In genomic region chr19:58097349-58097748, GRCh38 we compare ENCODE assay signal across 9 cellular contexts. TPM values are rescaled to one million over a fixed set of nuclear protein-coding genes. Genes with fewer than 3 reads are reported as not detected.
DNase-seq lines count a peak whose midpoint lies in the region; ATAC-seq and TF ChIP-seq lines count a peak whose summit lies in the region.
"Had no signal": no experiment of that assay in that cellular context is flagged by ENCODE, and none has a peak within 500 bp of the region (broad histone marks: within the 10 kb centered on the region; RNA-seq: fewer than 3 reads in every experiment).

No MANE protein-coding gene starts in this region.

- H3K4me3 Mint-ChIP-seq in effector memory CD8-positive, alpha-beta T cell, result peak overlapping the region; percentile 84 to 89
- H3K4me3 Mint-ChIP-seq in nephron progenitor cell, result peak overlapping the region; percentile 92

- H2AFZ ChIP-seq in ACC112 (ENCODE audit: low read length, unreplicated experiment), result no peak overlapping the region

- H3K4me1 Mint-ChIP-seq in effector memory CD8-positive, alpha-beta T cell (ENCODE audit: low read depth in 2 of 2), result peaks cover 10 to 17% of the 10 kb centered on the region in 2 donors
- H3K4me1 Mint-ChIP-seq in nephron progenitor cell, result peaks cover 8% of the 10 kb centered on the region

- H3K27me3 ChIP-seq in ACC112 (ENCODE audit: insufficient read depth, low read length) (no peaks in the 10 kb centered on the region), HUES64 (ENCODE audit: insufficient read depth, low read length) (no peaks in the 10 kb centered on the region)

- H3K79me2 ChIP-seq in ACC112 (ENCODE audit: control insufficient read depth, insufficient read depth, low read length, unreplicated experiment), result peaks cover 12% of the 10 kb centered on the region

- WGBS in HUES64, result 66% methylated on average over 7 of the region's 8 CpGs

- no peak for ATAC-seq in effector memory CD8-positive, alpha-beta T cell (replicated peaks)
- ATAC-seq in GM21360 (IDR thresholded peaks at IDR 0.05; ENCODE audit: unreplicated experiment) (no peak), HG02571 (IDR thresholded peaks at IDR 0.05; ENCODE audit: unreplicated experiment) (no peak)

- H3K4me1 ChIP-seq in ACC112 (ENCODE audit: control insufficient read depth, insufficient read depth, low read length, unreplicated experiment), result no peaks in the 10 kb centered on the region
- peaks cover 5% of the 10 kb centered on the region; the same call in 1 of the 2 replicates for H3K4me1 ChIP-seq in HUES64 (ENCODE audit: insufficient read depth, low read length)
- H3K4me1 ChIP-seq: HAP-1 had no signal

- peaks cover 41% of the 10 kb centered on the region for H3K36me3 Mint-ChIP-seq in effector memory CD8-positive, alpha-beta T cell (ENCODE audit: insufficient read depth)
- peaks cover 54% of the 10 kb centered on the region for H3K36me3 Mint-ChIP-seq in nephron progenitor cell (ENCODE audit: low read depth)

- H3K27ac ChIP-seq in ACC112 (ENCODE audit: low read depth, low read length), result peak overlapping the region; percentile 91; the same call in 1 of the 2 replicates
- H3K27ac ChIP-seq in HUES64 (ENCODE audit: low read depth, low read length), result no peak overlapping the region; the same call in 1 of the 2 replicates

- H3K4me3 ChIP-seq in ACC112 (ENCODE audit: low read depth, low read length) (peak overlapping the region; percentile 93), HUES64 (ENCODE audit: low read length) (peak overlapping the region; percentile 99)

- peak overlapping the region; percentile 57; the same call in 1 of the 2 replicates for H3K9ac ChIP-seq in HUES64 (ENCODE audit: low read depth, low read length)

- peak overlapping the region; percentile 99 to 100 for H3K27ac Mint-ChIP-seq in effector memory CD8-positive, alpha-beta T cell
- peak overlapping the region; percentile 57 for H3K27ac Mint-ChIP-seq in nephron progenitor cell

- H3K9me3 Mint-ChIP-seq in effector memory CD8-positive, alpha-beta T cell, result peaks cover 8 to 16% of the 10 kb centered on the region in 2 donors
- H3K9me3 Mint-ChIP-seq in nephron progenitor cell, result peaks cover 84% of the 10 kb centered on the region

- DNase-seq in effector memory CD8-positive, alpha-beta T cell, result no peak
- DNase-seq in nephron progenitor cell (no peak), putamen (ENCODE audit: low spot score) (no peak), NCI-H1105 treated with DMSO at 0.1 percent for 48 hours (lab: John Stamatoyannopoulos, UW) (no peak)

- no peaks in the 10 kb centered on the region for H3K27me3 Mint-ChIP-seq in effector memory CD8-positive, alpha-beta T cell
- H3K27me3 Mint-ChIP-seq in nephron progenitor cell (ENCODE audit: low read depth, poor library complexity), result peaks cover 8% of the 10 kb centered on the region

- H3K9me3 ChIP-seq in HUES64 (ENCODE audit: insufficient read depth, low read depth, low read length), result peaks cover 7% of the 10 kb centered on the region

- H3K36me3 ChIP-seq in ACC112 (ENCODE audit: insufficient read depth, low read length), result peaks cover 8% of the 10 kb centered on the region; the same call in 1 of the 2 replicates
- no peaks in the 10 kb centered on the region for H3K36me3 ChIP-seq in HUES64 (ENCODE audit: insufficient read depth, low read length)
- H3K36me3 ChIP-seq: HAP-1 had no signal

- TF ChIP-seq CTCF in nephron progenitor cell (IDR thresholded peaks at IDR 0.05), result no peak

RNA-seq across cellular contexts. Expression of gene ZSCAN18, which starts 0.7 kb away (rescaled TPM):
- polyA plus RNA-seq in HUES64 (2013, experiment 1 of 2), result 23.3 TPM
- polyA plus RNA-seq in HUES64 (2013, experiment 2 of 2), result 30.9 TPM

RNA-seq across cellular contexts. Expression of gene ZNF135, which starts 38.3 kb away (rescaled TPM):
- polyA plus RNA-seq in HUES64 (2013, experiment 1 of 2), result 2.0 TPM
- 2.5 TPM for polyA plus RNA-seq in HUES64 (2013, experiment 2 of 2)

RNA-seq across cellular contexts. Expression of gene ZNF329, which starts 53.2 kb away (rescaled TPM):
- polyA plus RNA-seq in HUES64 (2013, experiment 1 of 2), result 6.1 TPM
- polyA plus RNA-seq in HUES64 (2013, experiment 2 of 2), result 8.6 TPM
